ENCODE assay signal across 31 cellular contexts in genomic region chr20:45467172-45467571, GRCh38. TPM values are rescaled to one million over a fixed set of nuclear protein-coding genes. Genes with fewer than 3 reads are reported as not detected.
"Had no signal": no experiment of that assay in that cellular context is flagged by ENCODE, and none has a peak within 500 bp of the region (broad histone marks: within the 10 kb centered on the region; RNA-seq: fewer than 3 reads in every experiment).

No MANE protein-coding gene starts in this region.

- ATAC-seq: stimulated activated effector memory CD8-positive, alpha-beta T cell treated with anti-CD3 and anti-CD28 coated beads, Interleukin-12 subunit alpha, Interleukin-12 subunit beta, amount 100 ng/mL, for 72 hours; stimulated activated memory B cell treated with anti-CD40 and anti-IgM and Interleukin-4, amounts not matched to agents 10 μg/mL and 1 μg/mL and 100 μg/mL, for 72 hours; stimulated activated naive B cell treated with anti-CD40 and anti-IgM and Interleukin-4, amounts not matched to agents 10 μg/mL and 1 μg/mL and 100 μg/mL, for 72 hours; stimulated activated naive CD8-positive, alpha-beta T cell treated with anti-CD3 and anti-CD28 coated beads, Interleukin-15, amount 100 ng/mL, for 72 hours; stimulated activated naive CD8-positive, alpha-beta T cell treated with anti-CD3 and anti-CD28 coated beads, Interleukin-15, Interleukin-2, amounts not matched to agents 100 U/mL and 50 U/mL, for 24 hours had no signal

- H3K9me3 ChIP-seq: stomach, suprapubic skin, testis, thoracic aorta, thyroid gland, tibial artery, tibial nerve, transverse colon, upper lobe of left lung, upper lobe of right lung, uterus, vagina had no signal

- H3K36me3 ChIP-seq: stomach, suprapubic skin, thoracic aorta, thyroid gland, tibial artery, tibial nerve, transverse colon, upper lobe of left lung, upper lobe of right lung, uterus, vagina had no signal

- FAIRE-seq: urothelium cell line had no signal

- H3K27me3 ChIP-seq: testis, thyroid gland, vagina had no signal

- H3K27ac ChIP-seq: suprapubic skin, testis, thoracic aorta, tibial artery, tibial nerve, upper lobe of right lung, uterus, vagina had no signal

- DNase-seq: stimulated activated CD4-positive, alpha-beta T cell treated with anti-CD3 and anti-CD28 coated beads, Interleukin-2, amount 100 ng/mL, for 48 hours; stimulated activated CD4-positive, alpha-beta T cell treated with anti-CD3 and anti-CD28 coated beads, Interleukin-4, amount 100 ng/mL, for 1 hour; stimulated activated CD4-positive, alpha-beta T cell treated with anti-CD3 and anti-CD28 coated beads, Interleukin-4, amount 100 ng/mL, for 24 hours; stimulated activated CD4-positive, alpha-beta T cell treated with anti-CD3 and anti-CD28 coated beads, Interleukin-4, amount 100 ng/mL, for 4 hours; stimulated activated CD8-positive, alpha-beta memory T cell treated with anti-CD3 and anti-CD28 coated beads, Interleukin-4, amount 100 ng/mL, for 48 hours; stimulated activated naive B cell treated with anti-CD40 and anti-IgM and Interleukin-4, amounts not matched to agents 10 μg/mL and 1 μg/mL and 100 μg/mL, for 72 hours; stimulated activated naive CD4-positive, alpha-beta T cell; stimulated activated naive CD4-positive, alpha-beta T cell treated with Interleukin-2 at 50 U/mL for 16 hours; stimulated activated naive CD8-positive, alpha-beta T cell treated with anti-CD3 and anti-CD28 coated beads, Interleukin-15, amount 100 ng/mL, for 72 hours; stimulated activated naive CD8-positive, alpha-beta T cell treated with anti-CD3 and anti-CD28 coated beads, Interleukin-15, Interleukin-2, amounts not matched to agents 100 U/mL and 50 U/mL, for 24 hours; testis; tibial artery; trophoblast cell; upper lobe of right lung; uterus had no signal

- H3K4me3 ChIP-seq: stomach, suprapubic skin, testis, thoracic aorta, thyroid gland, tibial artery, tibial nerve, transverse colon, upper lobe of left lung, upper lobe of right lung, uterus, vagina had no signal

RNA-seq across cellular contexts. Expression of gene WFDC2, which starts 2.4 kb away (rescaled TPM):
- total RNA-seq: thoracic aorta, urinary bladder had no signal

RNA-seq across cellular contexts. Expression of gene SPINT3, which starts 48.2 kb away (rescaled TPM):
- total RNA-seq: stomach, subcutaneous adipose tissue, temporal lobe, testis, thoracic aorta, thyroid gland, tibial nerve, transverse colon, upper lobe of left lung, upper lobe of right lung, ureter, urinary bladder, uterus, vagina had no signal
- polyA plus RNA-seq: stomach, thymus, urinary bladder had no signal
